ENCODE assay signal across 17 cellular contexts in the genomic region with DNA sequence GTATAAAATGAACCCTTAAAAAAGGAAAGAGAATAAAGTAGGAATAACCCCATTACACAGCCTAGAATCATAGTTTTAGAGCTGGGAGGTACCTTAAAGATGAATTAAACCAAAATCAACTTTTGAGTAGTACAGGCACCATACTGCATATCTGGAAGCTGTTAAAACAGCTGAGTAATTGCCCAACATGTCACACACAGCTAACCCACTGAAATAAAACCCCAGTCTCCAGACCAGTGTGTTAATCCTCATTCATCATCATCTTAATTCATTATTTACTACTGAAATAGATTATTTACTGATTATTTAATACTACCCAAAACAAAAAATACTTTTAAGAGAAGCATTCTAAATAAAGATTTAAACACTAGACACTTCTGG.
"Had no signal": no experiment of that assay in that cellular context is flagged by ENCODE, and none has a peak within 500 bp of the region (broad histone marks: within the 10 kb centered on the region; RNA-seq: fewer than 3 reads in every experiment).

No MANE protein-coding gene starts in this region.

- H3K4me3 Mint-ChIP-seq: activated T-helper 1 cell treated with anti-CD3 and anti-CD28 coated beads, Interleukin-12 subunit alpha, Interleukin-12 subunit beta, Interleukin-2, Interleukin-4 antibody, amounts not matched to agents 30 ng/mL and 10 ng/mL and 1 ng/mL, durations not matched to agents 14 hours and 24 hours and 36 hours; brain; mesothelial cell of epicardium; T-helper 2 cell treated with Interferon-gamma antibody and Interleukin-4, amounts not matched to agents 5 μg/mL and 100 μg/mL, for 36 hours had no signal

- H3K4me1 Mint-ChIP-seq: brain, mesothelial cell of epicardium had no signal

- DNase-seq: activated CD4-positive, alpha-beta T cell treated with anti-CD3 and anti-CD28 coated beads, Interleukin-2, amount 50 U/mL, for 4 hours; activated naive CD4-positive, alpha-beta T cell; central memory CD4-positive, alpha-beta T cell; cortex of kidney; effector CD4-positive, alpha-beta T cell; esophagus squamous epithelium; foreskin fibroblast; left cardiac atrium; lower lobe of right lung; stimulated activated naive B cell treated with anti-CD40 and anti-IgM and Interleukin-4, amounts not matched to agents 10 μg/mL and 1 μg/mL and 100 μg/mL, for 72 hours; transverse colon had no signal

- H3K27me3 Mint-ChIP-seq: brain; stimulated activated naive B cell treated with anti-CD40 and anti-IgM and Interleukin-4, amounts not matched to agents 10 μg/mL and 1 μg/mL and 100 μg/mL, for 72 hours had no signal

- H3K27ac ChIP-seq: esophagus squamous epithelium, lower lobe of right lung, parathyroid adenoma, transverse colon, vagina had no signal

- H3K4me1 ChIP-seq: lower lobe of right lung, transverse colon, vagina had no signal

- H3K27ac Mint-ChIP-seq: activated T-helper 1 cell treated with anti-CD3 and anti-CD28 coated beads, Interleukin-12 subunit alpha, Interleukin-12 subunit beta, Interleukin-2, Interleukin-4 antibody, amounts not matched to agents 30 ng/mL and 10 ng/mL and 1 ng/mL, durations not matched to agents 14 hours and 24 hours and 36 hours; brain; mesothelial cell of epicardium; T-helper 2 cell treated with Interferon-gamma antibody and Interleukin-4, amounts not matched to agents 5 μg/mL and 100 μg/mL, for 36 hours had no signal

- H3K27me3 ChIP-seq: esophagus squamous epithelium, transverse colon, vagina had no signal

- H3K9me3 Mint-ChIP-seq: activated T-helper 1 cell treated with anti-CD3 and anti-CD28 coated beads, Interleukin-12 subunit alpha, Interleukin-12 subunit beta, Interleukin-2, Interleukin-4 antibody, amounts not matched to agents 30 ng/mL and 10 ng/mL and 1 ng/mL, durations not matched to agents 14 hours and 24 hours and 36 hours; brain; mesothelial cell of epicardium; stimulated activated naive B cell treated with anti-CD40 and anti-IgM and Interleukin-4, amounts not matched to agents 10 μg/mL and 1 μg/mL and 100 μg/mL, for 72 hours; T-helper 2 cell treated with Interferon-gamma antibody and Interleukin-4, amounts not matched to agents 5 μg/mL and 100 μg/mL, for 36 hours had no signal

- ATAC-seq: stimulated activated naive B cell treated with anti-CD40 and anti-IgM and Interleukin-4, amounts not matched to agents 10 μg/mL and 1 μg/mL and 100 μg/mL, for 72 hours had no signal
